1 cellular context compared by ENCODE assay signal in genomic region chr10:28996947-28997551, GRCh38.
TF ChIP-seq lines count a peak whose summit lies in the region.

No MANE protein-coding gene starts in this region.

TF ChIP-seq in IMR-90, 13 proteins besides CTCF, POLR2A, EP300 and RAD21 (continued from another document):
- TF ChIP-seq MAZ (IDR thresholded peaks at IDR 0.05; ENCODE audit: borderline replicate concordance, low read depth, low read length) (no peak), CEBPB (IDR thresholded peaks at IDR 0.05; ENCODE audit: low read depth, low read length) (no peak), RFX5 (IDR thresholded peaks at IDR 0.05; ENCODE audit: low read depth, low read length) (no peak), CHD1 (IDR thresholded peaks at IDR 0.05; ENCODE audit: low read depth, low read length) (no peak), MXI1 (IDR thresholded peaks at IDR 0.05; ENCODE audit: borderline replicate concordance, low read depth, low read length) (no peak), BHLHE40 (IDR thresholded peaks at IDR 0.05; ENCODE audit: low read depth, low read length) (no peak), MAFK (IDR thresholded peaks at IDR 0.05; ENCODE audit: low read depth, low read length) (no peak), SMC3 (IDR thresholded peaks at IDR 0.05; ENCODE audit: low read depth, low read length) (no peak)
